Comparison of ENCODE assay signal across 21 cellular contexts in genomic region chr9:130159814-130160670, GRCh38. TPM values are rescaled to one million over a fixed set of nuclear protein-coding genes. Genes with fewer than 3 reads are reported as not detected.
DNase-seq lines count a peak whose midpoint lies in the region; ATAC-seq and TF ChIP-seq lines count a peak whose summit lies in the region.
"Had no signal": no experiment of that assay in that cellular context is flagged by ENCODE, and none has a peak within 500 bp of the region (broad histone marks: within the 10 kb centered on the region; RNA-seq: fewer than 3 reads in every experiment).

No MANE protein-coding gene starts in this region.

- no peaks in the 10 kb centered on the region for H3K36me3 ChIP-seq in SK-N-SH (replicated peaks in 1 of 2; ENCODE audit: control insufficient read depth in 1 of 2, insufficient read depth in 2 of 2, low read length in 1 of 2)
- H3K36me3 ChIP-seq: adrenal gland, brain microvascular endothelial cell, SJSA1, upper lobe of right lung had no signal

- H3K9me2 ChIP-seq in SK-N-SH: no peaks in the 10 kb centered on the region

- DNase-seq in activated naive CD4-positive, alpha-beta T cell treated with anti-CD3 and anti-CD28 coated beads for 36 hours: peak; percentile 19
- no peak for DNase-seq in activated naive CD4-positive, alpha-beta T cell treated with anti-CD3 and anti-CD28 coated beads, Interleukin-2, amount 10 ng/mL, durations not matched to agents 7 days and 5 days
- DNase-seq in NCI-H187 (lab: John Stamatoyannopoulos, UW) (peak; percentile 19 to 27), SK-N-SH (no peak), posterior cingulate gyrus (no peak)
- DNase-seq: activated CD4-positive, alpha-beta T cell treated with anti-CD3 and anti-CD28 coated beads, Interleukin-2, amount 50 U/mL, for 1 hour; adrenal gland; brain microvascular endothelial cell; C1 segment of cervical spinal cord; effector memory CD8-positive, alpha-beta T cell; GDM1; H9; KG1; NCI-H2227 treated with DMSO at 0.1 percent for 48 hours; psoas muscle; T-helper 2 cell; upper lobe of right lung had no signal

- H3F3A ChIP-seq in SK-N-SH (replicated peaks; ENCODE audit: insufficient read depth): no peaks in the 10 kb centered on the region

- H4K20me1 ChIP-seq in SK-N-SH (ENCODE audit: insufficient read depth): no peaks in the 10 kb centered on the region

- intact Hi-C loops in activated naive CD4-positive, alpha-beta T cell treated with anti-CD3 and anti-CD28 coated beads for 36 hours (cut with micrococcal nuclease): loop anchor here (2.0 kb wide), 1 partner anchor 31 kb away; no protein-coding TSS in a partner anchor
- intact Hi-C loops in posterior cingulate gyrus (cut with DNase I): no loop called here

- H3K27me3 Mint-ChIP-seq in activated naive CD4-positive, alpha-beta T cell treated with anti-CD3 and anti-CD28 coated beads for 36 hours (ENCODE audit: low read depth): no peaks in the 10 kb centered on the region
- H3K27me3 Mint-ChIP-seq in activated naive CD4-positive, alpha-beta T cell treated with anti-CD3 and anti-CD28 coated beads, Interleukin-2, amount 10 ng/mL, durations not matched to agents 7 days and 5 days: peaks cover 30% of the 10 kb centered on the region
- H3K27me3 Mint-ChIP-seq in activated T-helper 17 cell treated with anti-CD3 and anti-CD28 coated beads, Interleukin-2, amount 50 U/mL, for 72 hours: no peaks in the 10 kb centered on the region

- H3K4me2 ChIP-seq in SK-N-SH: no peak overlapping the region

- H3K9ac ChIP-seq in SK-N-SH: no peak overlapping the region

- no peaks in the 10 kb centered on the region; a peak in 1 of 4 replicates for H3K4me1 ChIP-seq in SK-N-SH (ENCODE audit: control insufficient read depth in 1 of 2, insufficient read depth in 2 of 2, low read depth in 1 of 2, low read length in 1 of 2)
- H3K4me1 ChIP-seq: adrenal gland, psoas muscle, SJSA1, upper lobe of right lung had no signal

- no peaks in the 10 kb centered on the region for H3K27me3 ChIP-seq in SK-N-SH (ENCODE audit: insufficient read depth)
- H3K27me3 ChIP-seq: adrenal gland, brain microvascular endothelial cell, SJSA1, upper lobe of right lung had no signal

- CTCF ChIA-PET in activated naive CD4-positive, alpha-beta T cell treated with anti-CD3 and anti-CD28 coated beads for 36 hours (lab: Charles Lee): no interaction called here
- CTCF ChIA-PET in activated naive CD4-positive, alpha-beta T cell treated with anti-CD3 and anti-CD28 coated beads, Interleukin-2, amount 10 ng/mL, durations not matched to agents 7 days and 5 days (lab: Charles Lee): no interaction called here
- CTCF ChIA-PET in SK-N-SH (lab: Yijun Ruan, JAX): interaction anchor here (1.0 kb wide), 1 partner anchor 53 kb away, joined by 3 read pairs; no protein-coding TSS in a partner anchor

- H3K79me2 ChIP-seq in SK-N-SH (ENCODE audit: insufficient read depth): no peaks in the 10 kb centered on the region

- POLR2A ChIA-PET in SK-N-SH (lab: Yijun Ruan, JAX): interaction anchor here (1.3 kb wide), 1 partner anchor 12 kb away, joined by 3 read pairs; the partner anchor contains the start of gene NCS1

- no peaks in the 10 kb centered on the region for H3K36me3 Mint-ChIP-seq in activated naive CD4-positive, alpha-beta T cell treated with anti-CD3 and anti-CD28 coated beads for 36 hours (ENCODE audit: low read depth)
- H3K36me3 Mint-ChIP-seq in activated naive CD4-positive, alpha-beta T cell treated with anti-CD3 and anti-CD28 coated beads, Interleukin-2, amount 10 ng/mL, durations not matched to agents 7 days and 5 days: no peaks in the 10 kb centered on the region
- H3K36me3 Mint-ChIP-seq in activated T-helper 17 cell treated with anti-CD3 and anti-CD28 coated beads, Interleukin-2, amount 50 U/mL, for 72 hours (ENCODE audit: low read depth): no peaks in the 10 kb centered on the region

- no peak for TF ChIP-seq CTCF in SK-N-SH (IDR thresholded peaks at IDR 0.05)

- no peak for TF ChIP-seq EP300 in SK-N-SH (IDR thresholded peaks at IDR 0.05; ENCODE audit: borderline replicate concordance in 1 of 2, low read depth in 1 of 2, low read length in 1 of 2)

- peak overlapping the region; percentile 66 for H3K27ac Mint-ChIP-seq in activated naive CD4-positive, alpha-beta T cell treated with anti-CD3 and anti-CD28 coated beads for 36 hours
- H3K27ac Mint-ChIP-seq in activated naive CD4-positive, alpha-beta T cell treated with anti-CD3 and anti-CD28 coated beads, Interleukin-2, amount 10 ng/mL, durations not matched to agents 7 days and 5 days: no peak overlapping the region
- no peak overlapping the region for H3K27ac Mint-ChIP-seq in activated T-helper 17 cell treated with anti-CD3 and anti-CD28 coated beads, Interleukin-2, amount 50 U/mL, for 72 hours
- H3K27ac Mint-ChIP-seq: H9 had no signal

- H3K4me3 ChIP-seq in SK-N-SH (ENCODE audit: low read depth in 2 of 2, low read length in 1 of 2): no peak overlapping the region
- H3K4me3 ChIP-seq: adrenal gland, psoas muscle, SJSA1, upper lobe of right lung had no signal

- TF ChIP-seq RAD21 in SK-N-SH (IDR thresholded peaks at IDR 0.05; ENCODE audit: low read length): no peak

- no peak overlapping the region for H2AFZ ChIP-seq in SK-N-SH (ENCODE audit: low read depth)

- peak; percentile 87 for ATAC-seq in activated T-helper 17 cell treated with anti-CD3 and anti-CD28 coated beads, Interleukin-2, amount 50 U/mL, for 72 hours (replicated peaks)
- no peak for ATAC-seq in HG03442 (IDR thresholded peaks at IDR 0.05; ENCODE audit: unreplicated experiment)
- ATAC-seq: effector memory CD8-positive, alpha-beta T cell; esophagus mucosa; psoas muscle; upper lobe of right lung had no signal

- peaks cover 9% of the 10 kb centered on the region for H3K4me1 Mint-ChIP-seq in activated naive CD4-positive, alpha-beta T cell treated with anti-CD3 and anti-CD28 coated beads for 36 hours (ENCODE audit: low read depth)
- H3K4me1 Mint-ChIP-seq in activated naive CD4-positive, alpha-beta T cell treated with anti-CD3 and anti-CD28 coated beads, Interleukin-2, amount 10 ng/mL, durations not matched to agents 7 days and 5 days: no peaks in the 10 kb centered on the region
- H3K4me1 Mint-ChIP-seq in activated T-helper 17 cell treated with anti-CD3 and anti-CD28 coated beads, Interleukin-2, amount 50 U/mL, for 72 hours: no peaks in the 10 kb centered on the region

- H3K9me3 ChIP-seq in SK-N-SH: no peaks in the 10 kb centered on the region
- H3K9me3 ChIP-seq: adrenal gland, psoas muscle, SJSA1, upper lobe of right lung had no signal

- H3K9me3 Mint-ChIP-seq in activated naive CD4-positive, alpha-beta T cell treated with anti-CD3 and anti-CD28 coated beads for 36 hours: no peaks in the 10 kb centered on the region
- H3K9me3 Mint-ChIP-seq in activated naive CD4-positive, alpha-beta T cell treated with anti-CD3 and anti-CD28 coated beads, Interleukin-2, amount 10 ng/mL, durations not matched to agents 7 days and 5 days: no peaks in the 10 kb centered on the region
- no peaks in the 10 kb centered on the region for H3K9me3 Mint-ChIP-seq in activated T-helper 17 cell treated with anti-CD3 and anti-CD28 coated beads, Interleukin-2, amount 50 U/mL, for 72 hours
- H3K9me3 Mint-ChIP-seq: effector memory CD8-positive, alpha-beta T cell; H9 had no signal

- WGBS in SK-N-SH (ENCODE audit: low lambda C conversion rate): 84% methylated on average over 6 of the region's 10 CpGs

- H3K4me3 Mint-ChIP-seq in activated naive CD4-positive, alpha-beta T cell treated with anti-CD3 and anti-CD28 coated beads for 36 hours: no peak overlapping the region
- no peak overlapping the region for H3K4me3 Mint-ChIP-seq in activated naive CD4-positive, alpha-beta T cell treated with anti-CD3 and anti-CD28 coated beads, Interleukin-2, amount 10 ng/mL, durations not matched to agents 7 days and 5 days
- no peak overlapping the region for H3K4me3 Mint-ChIP-seq in activated T-helper 17 cell treated with anti-CD3 and anti-CD28 coated beads, Interleukin-2, amount 50 U/mL, for 72 hours
- H3K4me3 Mint-ChIP-seq: effector memory CD8-positive, alpha-beta T cell; H9 had no signal

- H3K27ac ChIP-seq in SK-N-SH (ENCODE audit: low read depth in 2 of 2, low read length in 1 of 2): no peak overlapping the region
- H3K27ac ChIP-seq: adrenal gland, brain microvascular endothelial cell, psoas muscle, SJSA1, upper lobe of right lung had no signal

TF ChIP-seq in SK-N-SH, 30 proteins besides CTCF, POLR2A, EP300 and RAD21:
- TF ChIP-seq FOXJ3 (CRISPR knock-in tag; IDR thresholded peaks at IDR 0.05) (no peak), RCOR1 (IDR thresholded peaks at IDR 0.05; ENCODE audit: low read length) (no peak)

RNA-seq across cellular contexts. Expression of gene NCS1, which starts 12.2 kb away (rescaled TPM):
- 10 to 100 TPM; 22.4 to 23.3 TPM for total RNA-seq in activated naive CD4-positive, alpha-beta T cell treated with anti-CD3 and anti-CD28 coated beads for 36 hours
- total RNA-seq in activated T-helper 17 cell treated with anti-CD3 and anti-CD28 coated beads, Interleukin-2, amount 50 U/mL, for 72 hours: 10 to 100 TPM; 14.0 to 30.4 TPM
- 40.6 and 52.9 TPM in 2 replicates for polyA plus RNA-seq in SK-N-SH (2012; rRNA removed)
- 30.8 and 37.3 TPM in 2 replicates for polyA plus RNA-seq in SK-N-SH (2012; cell fraction: cytosol; rRNA removed)
- polyA plus RNA-seq in SK-N-SH (2012; cell fraction: nucleus; rRNA removed): 21.5 and 23.7 TPM in 2 replicates

Comparison
In these comparisons a context has a peak if more than half of its experiments do, and no peak if none do; other contexts are left out.
1. DNase-seq: peak in activated naive CD4-positive, alpha-beta T cell treated with anti-CD3 and anti-CD28 coated beads for 36 hours (single experiment) and NCI-H187 (2 of 2); none in activated naive CD4-positive, alpha-beta T cell treated with anti-CD3 and anti-CD28 coated beads, Interleukin-2, amount 10 ng/mL, durations not matched to agents 7 days and 5 days (single experiment), SK-N-SH (single experiment) and posterior cingulate gyrus (0 of 10).